In genomic region chr18:77056399-77057015, GRCh38 we compare ENCODE assay signal across 8 cellular contexts.
DNase-seq lines count a peak whose midpoint lies in the region; ATAC-seq and TF ChIP-seq lines count a peak whose summit lies in the region.

No MANE protein-coding gene starts in this region.

- intact Hi-C loops in Calu3 (cut with micrococcal nuclease; ENCODE audit: unreplicated experiment) (loop anchor here (5.0 kb wide), 1 partner anchor 104 kb away; no protein-coding TSS in a partner anchor), OCI-LY7 (cut with micrococcal nuclease; ENCODE audit: unreplicated experiment) (no loop called here), esophagus squamous epithelium (cut with DNase I) (no loop called here)

- H3K9me3 ChIP-seq in OCI-LY7 (ENCODE audit: low read length) (no peaks in the 10 kb centered on the region), esophagus squamous epithelium (no peaks in the 10 kb centered on the region), SJCRH30 (replicated peaks) (no peaks in the 10 kb centered on the region)

- H3K4me1 Mint-ChIP-seq in Calu3 (ENCODE audit: low read depth, unreplicated experiment) (peaks cover 59% of the 10 kb centered on the region), progenitor cell of endocrine pancreas (ENCODE audit: low read depth) (peaks cover 35% of the 10 kb centered on the region)

- BruUV-seq in Calu3 (replicated peaks; lab: Mats Ljungman, UMichigan) (no TSS peak), OCI-LY7 (replicated peaks; lab: Mats Ljungman, UMichigan) (no TSS peak)

- H3K36me3 ChIP-seq in OCI-LY7 (ENCODE audit: insufficient read depth, low read length), result peaks cover 8% of the 10 kb centered on the region
- peaks cover 0 to 20% (median 0%) of the 10 kb centered on the region in 3 donors for H3K36me3 ChIP-seq in esophagus squamous epithelium
- H3K36me3 ChIP-seq in SJCRH30, result no peaks in the 10 kb centered on the region

- H3K4me1 ChIP-seq in OCI-LY7 (ENCODE audit: insufficient read depth, low read length, poor library complexity, severe bottlenecking) (peaks cover 69% of the 10 kb centered on the region), esophagus squamous epithelium (peaks cover 8 to 71% (median 24%) of the 10 kb centered on the region in 3 donors), SJCRH30 (peaks cover 8% of the 10 kb centered on the region; the same call in 1 of the 2 replicates)

- H2AFZ ChIP-seq in OCI-LY7 (ENCODE audit: low read length), result no peak overlapping the region; the same call in 1 of the 2 replicates

- H4K20me1 ChIP-seq in OCI-LY7 (ENCODE audit: insufficient read depth, low read length), result no peaks in the 10 kb centered on the region

- H3K4me3 ChIP-seq in OCI-LY7 (ENCODE audit: low read depth, low read length, poor library complexity, severe bottlenecking) (no peak overlapping the region), esophagus squamous epithelium (no peak overlapping the region), SJCRH30 (no peak overlapping the region)

- H3K79me2 ChIP-seq in OCI-LY7 (ENCODE audit: insufficient read depth, low read depth, low read length), result no peaks in the 10 kb centered on the region

- 53 to 69% methylated on average over 17 to 20 of the region's 20 CpGs for WGBS in esophagus squamous epithelium, 2 donors

- peak overlapping the region; percentile 77 for H3K27ac Mint-ChIP-seq in Calu3 (ENCODE audit: unreplicated experiment)
- H3K27ac Mint-ChIP-seq in progenitor cell of endocrine pancreas, result peak overlapping the region; percentile 89

- H3K4me2 ChIP-seq in OCI-LY7 (ENCODE audit: low read length), result peak overlapping the region; percentile 82

- H3K4me3 Mint-ChIP-seq in Calu3 (ENCODE audit: low read depth, unreplicated experiment), result peak overlapping the region; percentile 58
- H3K4me3 Mint-ChIP-seq in progenitor cell of endocrine pancreas (ENCODE audit: low read depth), result peak overlapping the region; percentile 19

- H3K27me3 ChIP-seq in esophagus squamous epithelium, result no peaks in the 10 kb centered on the region
- no peaks in the 10 kb centered on the region for H3K27me3 ChIP-seq in SJCRH30

- TF ChIP-seq POLR2A in esophagus squamous epithelium (IDR thresholded peaks at IDR 0.05), result no peak

- DNase-seq in Calu3, result peak; percentile 66
- DNase-seq in OCI-LY7 (ENCODE audit: low spot score), result no peak
- DNase-seq in esophagus squamous epithelium (lab: John Stamatoyannopoulos, UW), result no peak
- no peak for DNase-seq in progenitor cell of endocrine pancreas (ENCODE audit: low spot score, unreplicated experiment)
- no peak for DNase-seq in AG08396 (ENCODE audit: low spot score)
- DNase-seq in SJCRH30, result no peak
- no peak for DNase-seq in A172 (ENCODE audit: low spot score)

- CTCF ChIA-PET in Calu3 (lab: Charles Lee), result interaction anchor here (0.9 to 3.2 kb wide), 7 partner anchors 9 to 155 kb away, joined by 3 to 26 read pairs (median 7); no protein-coding TSS in a partner anchor
- CTCF ChIA-PET in OCI-LY7 (lab: Charles Lee; ENCODE audit: unreplicated experiment), result no interaction called here

- H3K9me2 ChIP-seq in OCI-LY7 (ENCODE audit: insufficient read depth, low read length), result no peaks in the 10 kb centered on the region

- no peak for ATAC-seq in HG02852 (IDR thresholded peaks at IDR 0.05; ENCODE audit: unreplicated experiment)

- peaks cover 3% of the 10 kb centered on the region for H3K9me3 Mint-ChIP-seq in Calu3 (ENCODE audit: low read depth, unreplicated experiment)
- no peaks in the 10 kb centered on the region for H3K9me3 Mint-ChIP-seq in progenitor cell of endocrine pancreas (ENCODE audit: low read depth)

- TF ChIP-seq CTCF in Calu3 (IDR thresholded peaks at IDR 0.05; ENCODE audit: unreplicated experiment), result no peak
- TF ChIP-seq CTCF in OCI-LY7 (conservative IDR thresholded peaks at IDR 0.05; ENCODE audit: low read length), result no peak
- no peak for TF ChIP-seq CTCF in esophagus squamous epithelium (IDR thresholded peaks at IDR 0.05)
- TF ChIP-seq CTCF in progenitor cell of endocrine pancreas (IDR thresholded peaks at IDR 0.05; ENCODE audit: unreplicated experiment), result no peak

- no peaks in the 10 kb centered on the region for H3K27me3 Mint-ChIP-seq in Calu3 (ENCODE audit: unreplicated experiment)
- H3K27me3 Mint-ChIP-seq in progenitor cell of endocrine pancreas, result no peaks in the 10 kb centered on the region

- H3K36me3 Mint-ChIP-seq in Calu3 (ENCODE audit: insufficient read depth, unreplicated experiment) (peaks cover 70% of the 10 kb centered on the region), progenitor cell of endocrine pancreas (ENCODE audit: insufficient read depth) (peaks cover 9% of the 10 kb centered on the region)

- H3K27ac ChIP-seq in OCI-LY7 (ENCODE audit: low read depth, low read length, poor library complexity, severe bottlenecking), result peak overlapping the region; percentile 87
- peak overlapping the region; percentile 2 to 86 (median 78) for H3K27ac ChIP-seq in esophagus squamous epithelium
- H3K27ac ChIP-seq in SJCRH30, result no peak overlapping the region

- POLR2A ChIA-PET in OCI-LY7 (lab: Charles Lee), result no interaction called here
